ENCODE assay signal across 8 cellular contexts in the genomic region with DNA sequence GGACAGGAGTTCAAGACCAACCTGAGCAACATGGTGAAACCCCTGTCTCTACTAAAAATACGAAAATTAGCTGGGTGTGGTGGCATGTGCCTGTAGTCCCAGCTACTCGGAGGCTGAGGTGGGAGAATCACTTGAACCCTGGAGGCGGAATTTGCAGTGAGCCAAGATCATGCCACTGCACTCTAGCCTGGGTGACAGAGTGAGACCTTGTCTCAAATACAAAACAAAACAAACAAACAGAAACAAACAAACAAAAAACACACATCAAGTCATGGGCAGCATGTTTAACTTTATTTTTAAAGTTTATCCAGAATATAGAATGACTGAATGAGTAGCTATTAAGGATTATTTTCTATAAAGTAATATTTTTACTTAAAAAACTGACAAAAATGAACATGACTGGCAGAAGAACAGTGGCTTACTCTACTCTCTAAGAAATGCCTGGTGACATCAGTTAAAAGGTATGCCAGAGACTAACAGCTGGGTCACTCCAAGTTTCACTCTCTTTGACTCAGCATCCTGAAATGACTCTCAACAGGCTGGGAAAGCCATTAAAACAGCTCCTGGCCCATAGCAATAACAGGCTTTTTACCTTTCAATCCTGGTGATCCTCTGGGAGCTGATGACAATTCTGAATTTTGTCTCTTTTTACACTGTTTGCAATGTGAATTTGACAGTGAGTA.
DNase-seq lines count a peak whose midpoint lies in the region; ATAC-seq, FAIRE-seq and TF ChIP-seq lines count a peak whose summit lies in the region.

No MANE protein-coding gene starts in this region.

- in situ Hi-C loops in HAP-1 (cut with MboI; ENCODE audit: low sequenced_read_pairs): no loop called here

- ATAC-seq in GM18508 (IDR thresholded peaks at IDR 0.05; ENCODE audit: insufficient read depth, unreplicated experiment) (peak; percentile 85), left colon (no peak)

- DNase-seq in H9 (peak; percentile 36), LNCaP clone FGC (ENCODE audit: low read depth) (peak; percentile 3), bronchial epithelial cell (ENCODE audit: low read depth) (peak; percentile 94), HAP-1 (ENCODE audit: low spot score in 2 of 2) (no peak), SKM-1 (lab: John Stamatoyannopoulos, UW; ENCODE audit: unreplicated experiment) (no peak), left colon (no peak)

- no peak overlapping the region for H2AFZ ChIP-seq in H9 (ENCODE audit: low read length)

- peaks cover 0 to 3% (median 0%) of the 10 kb centered on the region in 3 experiments; a peak in 2 of 7 replicates for H3K36me3 Mint-ChIP-seq in H9 (ENCODE audit: insufficient read depth in 1 of 3, low read depth in 3 of 3)

- H3K4ac ChIP-seq in H9 (ENCODE audit: low read depth, low read length): no peak overlapping the region

- no peak for TF ChIP-seq CTCF in H9 (conservative IDR thresholded peaks at IDR 0.05)
- no peak for TF ChIP-seq CTCF in LNCaP clone FGC (IDR thresholded peaks at IDR 0.05; ENCODE audit: control insufficient read depth, extremely low read depth, insufficient read depth)
- TF ChIP-seq CTCF in bronchial epithelial cell (IDR thresholded peaks at IDR 0.05; ENCODE audit: insufficient read depth, low read length, severe bottlenecking): no peak

- no peaks in the 10 kb centered on the region for H3K23me2 ChIP-seq in H9 (ENCODE audit: insufficient read length, low read depth, low read length, poor library complexity, severe bottlenecking)

- WGBS in H9 (ENCODE audit: extremely low coverage, insufficient read length, low lambda C conversion rate): no CpG with 5 or more reads among the region's 3 CpGs

- H3K79me2 ChIP-seq in H9 (ENCODE audit: insufficient read depth, low read length): no peaks in the 10 kb centered on the region

- no peak overlapping the region for H4K8ac ChIP-seq in H9 (replicated peaks; ENCODE audit: insufficient read length, low read depth, low read length)

- H3K18ac ChIP-seq in H9 (ENCODE audit: insufficient read length, low read depth, low read length): no peak overlapping the region

- no peak overlapping the region for H2AK5ac ChIP-seq in H9 (ENCODE audit: insufficient read length, low read length)

- H3K9ac ChIP-seq in H9 (ENCODE audit: extremely low read depth, insufficient read length, low read length): no peak overlapping the region
- no peak overlapping the region for H3K9ac ChIP-seq in muscle layer of colon (ENCODE audit: low read length)

- intact Hi-C loops in left colon (cut with DNase I, micrococcal nuclease): no loop called here

- H3K56ac ChIP-seq in H9 (ENCODE audit: insufficient read length, low read depth, low read length): no peak overlapping the region

- H3K27me3 ChIP-seq in H9 (ENCODE audit: insufficient read depth, low read length) (no peaks in the 10 kb centered on the region), bronchial epithelial cell (ENCODE audit: control insufficient read depth, insufficient read depth, low read length) (no peaks in the 10 kb centered on the region), muscle layer of colon (ENCODE audit: control insufficient read depth in 1 of 2, insufficient read depth in 2 of 2, low read length in 2 of 2) (no peaks in the 10 kb centered on the region), HAP-1 (ENCODE audit: low read depth) (no peaks in the 10 kb centered on the region)

- H3K27ac Mint-ChIP-seq in H9: peak overlapping the region in 1 of 3 experiments; percentile 63; a peak in 1 of 7 replicates

- no peak overlapping the region for H3K4me3 Mint-ChIP-seq in H9

- H3K79me1 ChIP-seq in H9 (ENCODE audit: insufficient read depth, low read depth, low read length, poor library complexity, severe bottlenecking): no peaks in the 10 kb centered on the region

- no peak overlapping the region for H3K4me2 ChIP-seq in H9 (ENCODE audit: insufficient read depth, insufficient read length, low read length)

- no peak overlapping the region for H2BK20ac ChIP-seq in H9 (ENCODE audit: low read depth, low read length, poor library complexity, severe bottlenecking)

- no peak overlapping the region for H3K4me3 ChIP-seq in LNCaP clone FGC (ENCODE audit: low read depth, low read length)
- no peak overlapping the region for H3K4me3 ChIP-seq in bronchial epithelial cell (ENCODE audit: low read depth, low read length)
- no peak overlapping the region for H3K4me3 ChIP-seq in muscle layer of colon (ENCODE audit: low read depth in 1 of 2, low read length in 2 of 2)
- H3K4me3 ChIP-seq in HAP-1: no peak overlapping the region

- no peaks in the 10 kb centered on the region for H3K36me3 ChIP-seq in bronchial epithelial cell (ENCODE audit: control insufficient read depth, insufficient read depth, low read length)
- no peaks in the 10 kb centered on the region for H3K36me3 ChIP-seq in muscle layer of colon (ENCODE audit: insufficient read depth, low read length)
- H3K36me3 ChIP-seq in HAP-1 (replicated peaks): no peaks in the 10 kb centered on the region

- H3K23ac ChIP-seq in H9 (ENCODE audit: insufficient read length, low read depth, low read length): no peak overlapping the region

- H3K4me1 Mint-ChIP-seq in H9: peaks cover 10 to 12% of the 10 kb centered on the region in 2 experiments

- no peaks in the 10 kb centered on the region for H3K4me1 ChIP-seq in H9 (ENCODE audit: insufficient read depth, low read length)
- H3K4me1 ChIP-seq in muscle layer of colon (ENCODE audit: insufficient read depth, low read length): peaks cover 20% of the 10 kb centered on the region
- H3K4me1 ChIP-seq in HAP-1: no peaks in the 10 kb centered on the region

- H2BK5ac ChIP-seq in H9 (ENCODE audit: insufficient read length, low read length): no peak overlapping the region

- no peaks in the 10 kb centered on the region for H4K20me1 ChIP-seq in H9 (ENCODE audit: control insufficient read depth, insufficient read depth, insufficient read length)

- no peaks in the 10 kb centered on the region; a peak in 1 of 5 replicates for H3K9me3 Mint-ChIP-seq in H9

- no peak overlapping the region for H4K91ac ChIP-seq in H9 (ENCODE audit: insufficient read length, low read depth, low read length)

- H3K14ac ChIP-seq in H9 (ENCODE audit: insufficient read depth, low read length): no peak overlapping the region

- FAIRE-seq in bronchial epithelial cell (lab: Jason Lieb, UNC): no peak

- H2BK120ac ChIP-seq in H9 (ENCODE audit: low read depth, low read length, poor library complexity, severe bottlenecking): no peak overlapping the region

- no peak overlapping the region for H3T11ph ChIP-seq in H9 (ENCODE audit: low read length)

- no peak overlapping the region for H4K5ac ChIP-seq in H9 (ENCODE audit: insufficient read length, low read depth, low read length)

- no peak overlapping the region for H2BK15ac ChIP-seq in H9 (ENCODE audit: low read depth, low read length)

- no peak overlapping the region for H3K27ac ChIP-seq in H9 (ENCODE audit: insufficient read length, low read depth, low read length)
- H3K27ac ChIP-seq in muscle layer of colon (ENCODE audit: low read depth, low read length): peak overlapping the region; percentile 58

- no peak overlapping the region for H2BK12ac ChIP-seq in H9 (ENCODE audit: insufficient read length, low read depth, low read length)

- no peaks in the 10 kb centered on the region for H3K9me3 ChIP-seq in H9 (ENCODE audit: control insufficient read depth, low read depth, low read length)
- H3K9me3 ChIP-seq in muscle layer of colon (ENCODE audit: low read length): no peaks in the 10 kb centered on the region
- H3K9me3 ChIP-seq in HAP-1: no peaks in the 10 kb centered on the region

- no peaks in the 10 kb centered on the region for H3K27me3 Mint-ChIP-seq in H9 (ENCODE audit: low read depth)

Comparison
In these comparisons a context has a peak if more than half of its experiments do, and no peak if none do; other contexts are left out.
1. DNase-seq: peak in H9 (single experiment), LNCaP clone FGC (single experiment) and bronchial epithelial cell (single experiment); none in HAP-1 (0 of 2), SKM-1 (single experiment) and left colon (0 of 2).